Comparison of ENCODE assay signal across 9 cellular contexts in genomic region chr6:109793793-109794192, GRCh38.
DNase-seq lines count a peak whose midpoint lies in the region; ATAC-seq and TF ChIP-seq lines count a peak whose summit lies in the region.
"Had no signal": no experiment of that assay in that cellular context is flagged by ENCODE, and none has a peak within 500 bp of the region (broad histone marks: within the 10 kb centered on the region; RNA-seq: fewer than 3 reads in every experiment).

No MANE protein-coding gene starts in this region.

- no peak overlapping the region for H3K4me3 Mint-ChIP-seq in stimulated activated naive CD8-positive, alpha-beta T cell treated with anti-CD3 and anti-CD28 coated beads, Interleukin-15, amount 100 ng/mL, for 72 hours
- H3K4me3 Mint-ChIP-seq in progenitor cell of endocrine pancreas (ENCODE audit: low read depth) = no peak overlapping the region
- H3K4me3 Mint-ChIP-seq: stimulated activated naive B cell treated with anti-CD40 and anti-IgM and Interleukin-4, amounts not matched to agents 10 μg/mL and 1 μg/mL and 100 μg/mL, for 72 hours had no signal

- H3K27ac ChIP-seq in fibroblast of lung (ENCODE audit: insufficient read depth, low read length) = peak overlapping the region; percentile 85

- no peak overlapping the region for H3K4me3 ChIP-seq in fibroblast of lung (replicated peaks in 1 of 4; ENCODE audit: control extremely low read depth in 1 of 4, insufficient read depth in 1 of 4, low read depth in 3 of 4, low read length in 4 of 4)

- no peak overlapping the region for H3K9ac ChIP-seq in fibroblast of lung (ENCODE audit: insufficient read depth, low read length)

- peak overlapping the region; percentile 44 for H3K4me2 ChIP-seq in fibroblast of lung (ENCODE audit: extremely low read depth, insufficient read depth, low read length)

- ATAC-seq in stimulated activated naive CD8-positive, alpha-beta T cell treated with anti-CD3 and anti-CD28 coated beads, Interleukin-15, Interleukin-2, amounts not matched to agents 100 U/mL and 50 U/mL, for 24 hours = peak; percentile 68
- no peak for ATAC-seq in stimulated activated naive CD8-positive, alpha-beta T cell treated with anti-CD3 and anti-CD28 coated beads, Interleukin-15, amount 100 ng/mL, for 72 hours
- ATAC-seq in HG03159 (IDR thresholded peaks at IDR 0.05; ENCODE audit: unreplicated experiment) (no peak), GM21381 (IDR thresholded peaks at IDR 0.05; ENCODE audit: unreplicated experiment) (no peak)

- no peaks in the 10 kb centered on the region for H3K36me3 ChIP-seq in fibroblast of lung (ENCODE audit: control insufficient read depth, insufficient read depth, low read length)

- no peak for DNase-seq in stimulated activated naive CD8-positive, alpha-beta T cell treated with anti-CD3 and anti-CD28 coated beads, Interleukin-15, Interleukin-2, amounts not matched to agents 100 U/mL and 50 U/mL, for 24 hours
- DNase-seq in stimulated activated naive CD8-positive, alpha-beta T cell treated with anti-CD3 and anti-CD28 coated beads, Interleukin-15, amount 100 ng/mL, for 72 hours = no peak
- peak; percentile 62 to 67 for DNase-seq in SHP77 (lab: John Stamatoyannopoulos, UW)
- DNase-seq in fibroblast of lung (ENCODE audit: low read depth in 2 of 2) = peak; percentile 97 to 99
- peak; percentile 96 for DNase-seq in renal cortical epithelial cell (ENCODE audit: low read depth)
- DNase-seq in progenitor cell of endocrine pancreas (ENCODE audit: low spot score, unreplicated experiment) = no peak
- DNase-seq: stimulated activated naive B cell treated with anti-CD40 and anti-IgM and Interleukin-4, amounts not matched to agents 10 μg/mL and 1 μg/mL and 100 μg/mL, for 72 hours had no signal

- H3K9me3 ChIP-seq in fibroblast of lung (ENCODE audit: control insufficient read depth, insufficient read depth, low read depth, low read length) = no peaks in the 10 kb centered on the region

- H3K79me2 ChIP-seq in fibroblast of lung (ENCODE audit: control insufficient read depth, insufficient read depth, low read length) = no peaks in the 10 kb centered on the region

- no peaks in the 10 kb centered on the region for H4K20me1 ChIP-seq in fibroblast of lung (ENCODE audit: control insufficient read depth, extremely low read depth, insufficient read depth, low read length)

- no peak for TF ChIP-seq CTCF in fibroblast of lung (conservative IDR thresholded peaks at IDR 0.05 in 1 of 2, IDR thresholded peaks at IDR 0.05 in 1 of 2; ENCODE audit: low read depth in 1 of 2, low read length in 2 of 2)
- TF ChIP-seq CTCF in progenitor cell of endocrine pancreas (IDR thresholded peaks at IDR 0.05; ENCODE audit: unreplicated experiment) = no peak

- peaks cover 30% of the 10 kb centered on the region for H3K4me1 ChIP-seq in fibroblast of lung (ENCODE audit: control insufficient read depth, extremely low read depth, insufficient read depth, low read length)

- H2AFZ ChIP-seq in fibroblast of lung (ENCODE audit: low read length) = no peak overlapping the region

- H3K27ac Mint-ChIP-seq in stimulated activated naive CD8-positive, alpha-beta T cell treated with anti-CD3 and anti-CD28 coated beads, Interleukin-15, amount 100 ng/mL, for 72 hours = no peak overlapping the region
- no peak overlapping the region for H3K27ac Mint-ChIP-seq in progenitor cell of endocrine pancreas
- H3K27ac Mint-ChIP-seq: stimulated activated naive B cell treated with anti-CD40 and anti-IgM and Interleukin-4, amounts not matched to agents 10 μg/mL and 1 μg/mL and 100 μg/mL, for 72 hours had no signal

- no peaks in the 10 kb centered on the region for H3K27me3 ChIP-seq in fibroblast of lung (ENCODE audit: control insufficient read depth, insufficient read depth, low read length)

- no peaks in the 10 kb centered on the region for H3K27me3 Mint-ChIP-seq in stimulated activated naive CD8-positive, alpha-beta T cell treated with anti-CD3 and anti-CD28 coated beads, Interleukin-15, amount 100 ng/mL, for 72 hours
- H3K27me3 Mint-ChIP-seq in progenitor cell of endocrine pancreas = no peaks in the 10 kb centered on the region
- H3K27me3 Mint-ChIP-seq: stimulated activated naive B cell treated with anti-CD40 and anti-IgM and Interleukin-4, amounts not matched to agents 10 μg/mL and 1 μg/mL and 100 μg/mL, for 72 hours had no signal

- H3K4me1 Mint-ChIP-seq in stimulated activated naive CD8-positive, alpha-beta T cell treated with anti-CD3 and anti-CD28 coated beads, Interleukin-15, amount 100 ng/mL, for 72 hours = peaks cover 7% of the 10 kb centered on the region
- H3K4me1 Mint-ChIP-seq in progenitor cell of endocrine pancreas (ENCODE audit: low read depth) = peaks cover 20% of the 10 kb centered on the region

- H3K36me3 Mint-ChIP-seq in progenitor cell of endocrine pancreas (ENCODE audit: insufficient read depth) = peaks cover 12% of the 10 kb centered on the region

- no peaks in the 10 kb centered on the region for H3K9me3 Mint-ChIP-seq in stimulated activated naive CD8-positive, alpha-beta T cell treated with anti-CD3 and anti-CD28 coated beads, Interleukin-15, amount 100 ng/mL, for 72 hours
- H3K9me3 Mint-ChIP-seq in progenitor cell of endocrine pancreas (ENCODE audit: low read depth) = no peaks in the 10 kb centered on the region
- H3K9me3 Mint-ChIP-seq: stimulated activated naive B cell treated with anti-CD40 and anti-IgM and Interleukin-4, amounts not matched to agents 10 μg/mL and 1 μg/mL and 100 μg/mL, for 72 hours had no signal

Comparison
In these comparisons a context has a peak if more than half of its experiments do, and no peak if none do; other contexts are left out.
1. DNase-seq: peak in SHP77 (2 of 2), fibroblast of lung (2 of 2) and renal cortical epithelial cell (single experiment); none in stimulated activated naive CD8-positive, alpha-beta T cell treated with anti-CD3 and anti-CD28 coated beads, Interleukin-15, Interleukin-2, amounts not matched to agents 100 U/mL and 50 U/mL, for 24 hours (single experiment), stimulated activated naive CD8-positive, alpha-beta T cell treated with anti-CD3 and anti-CD28 coated beads, Interleukin-15, amount 100 ng/mL, for 72 hours (0 of 2) and progenitor cell of endocrine pancreas (single experiment).